Comparison of ENCODE assay signal across 9 cellular contexts in the genomic region with DNA sequence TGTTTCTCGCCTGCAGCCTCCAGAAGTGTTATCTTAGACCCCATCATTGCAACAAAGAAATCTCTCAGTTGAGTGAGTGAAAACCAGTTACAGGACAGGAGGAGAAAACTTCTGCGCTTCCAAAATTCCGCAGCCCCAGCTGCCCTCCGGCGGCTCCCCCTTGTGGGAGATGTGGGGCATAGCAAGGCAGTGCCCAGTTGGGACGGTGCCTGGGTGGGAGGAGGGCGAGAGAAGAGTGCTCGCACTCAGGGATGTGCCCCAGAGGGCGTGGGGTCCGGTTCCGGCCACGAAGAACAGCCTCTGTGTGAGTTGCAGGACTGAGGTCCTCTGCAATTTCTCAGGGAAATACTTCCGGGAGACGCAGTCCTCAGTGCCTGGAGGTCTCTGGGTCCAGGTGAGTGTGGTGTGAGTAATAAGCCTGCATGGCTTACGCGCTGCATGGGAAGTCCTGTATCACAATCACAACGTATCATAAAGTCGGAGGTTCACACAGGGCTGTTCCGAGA.
DNase-seq lines count a peak whose midpoint lies in the region; ATAC-seq lines count a peak whose summit lies in the region.
"Had no signal": no experiment of that assay in that cellular context is flagged by ENCODE, and none has a peak within 500 bp of the region (broad histone marks: within the 10 kb centered on the region; RNA-seq: fewer than 3 reads in every experiment).

No MANE protein-coding gene starts in this region.

- no peaks in the 10 kb centered on the region for H3K4me1 Mint-ChIP-seq in CD4-positive, alpha-beta memory T cell

- H3K27ac ChIP-seq in CD4-positive, alpha-beta memory T cell (ENCODE audit: low read depth, low read length): no peak overlapping the region

- no peaks in the 10 kb centered on the region for H3K9me3 ChIP-seq in CD4-positive, alpha-beta memory T cell (ENCODE audit: control insufficient read depth in 1 of 2, low read length in 2 of 2)

- DNase-seq in CD4-positive, alpha-beta memory T cell: peak in 3 of 5 donors; percentile 3 to 15 (median 4)
- peak; percentile 82 for DNase-seq in HPDE6-E6E7 (ENCODE audit: extremely low spot score)
- peak; percentile 53 for DNase-seq in T1000 (lab: John Stamatoyannopoulos, UW)
- peak; percentile 16 for DNase-seq in cerebellum (ENCODE audit: low spot score)
- DNase-seq in left colon: peak; percentile 25 to 49
- DNase-seq in stimulated activated CD4-positive, alpha-beta T cell treated with anti-CD3 and anti-CD28 coated beads, Interleukin-1b, Interleukin-23, amount 100 ng/mL, for 4 hours (ENCODE audit: low read depth in 2 of 2): peak; percentile 0 to 11
- no peak for DNase-seq in T-helper 9 cell

- H3K4me3 Mint-ChIP-seq in CD4-positive, alpha-beta memory T cell: no peak overlapping the region
- H3K4me3 Mint-ChIP-seq: T-helper 1 cell treated with Interleukin-12 subunit alpha and Interleukin-12 subunit beta and Interleukin-4 antibody, amounts not matched to agents 30 μg/mL and 1 μg/mL, for 36 hours had no signal

- H3K27me3 ChIP-seq in CD4-positive, alpha-beta memory T cell (ENCODE audit: insufficient read depth, low read length): no peaks in the 10 kb centered on the region

- ATAC-seq in GM19351 (IDR thresholded peaks at IDR 0.05; ENCODE audit: unreplicated experiment) (peak; percentile 98), left colon (peak; percentile 83)

- H3K36me3 Mint-ChIP-seq in CD4-positive, alpha-beta memory T cell: no peaks in the 10 kb centered on the region

- intact Hi-C loops in CD4-positive, alpha-beta memory T cell (cut with micrococcal nuclease): no loop called here
- intact Hi-C loops in left colon (cut with DNase I, micrococcal nuclease): loop anchor here in 1 of 2 donors (5.0 kb wide), 2 partner anchors 101 to 546 kb away; no protein-coding TSS in a partner anchor

- CTCF ChIA-PET in CD4-positive, alpha-beta memory T cell (lab: Charles Lee; ENCODE audit: partially characterized antibody): interaction anchor here (1.3 kb wide), 1 partner anchor 14 kb away, joined by 4 read pairs; no protein-coding TSS in a partner anchor

- no peak overlapping the region for H3K4me3 ChIP-seq in CD4-positive, alpha-beta memory T cell (ENCODE audit: low read length in 2 of 2)

- peaks cover 0 to 3% (median 0%) of the 10 kb centered on the region in 8 donors for H3K9me3 Mint-ChIP-seq in CD4-positive, alpha-beta memory T cell
- H3K9me3 Mint-ChIP-seq: T-helper 1 cell treated with Interleukin-12 subunit alpha and Interleukin-12 subunit beta and Interleukin-4 antibody, amounts not matched to agents 30 μg/mL and 1 μg/mL, for 36 hours had no signal

- H3K27ac Mint-ChIP-seq in CD4-positive, alpha-beta memory T cell: no peak overlapping the region
- H3K27ac Mint-ChIP-seq: T-helper 1 cell treated with Interleukin-12 subunit alpha and Interleukin-12 subunit beta and Interleukin-4 antibody, amounts not matched to agents 30 μg/mL and 1 μg/mL, for 36 hours had no signal

- no peaks in the 10 kb centered on the region for H3K4me1 ChIP-seq in CD4-positive, alpha-beta memory T cell (ENCODE audit: insufficient read depth, low read length)

- H3K36me3 ChIP-seq in CD4-positive, alpha-beta memory T cell (ENCODE audit: insufficient read depth, low read length): no peaks in the 10 kb centered on the region

- POLR2A ChIA-PET in CD4-positive, alpha-beta memory T cell (lab: Charles Lee; ENCODE audit: partially characterized antibody): no interaction called here

- peaks cover 9 to 23% of the 10 kb centered on the region in 2 donors for H3K27me3 Mint-ChIP-seq in CD4-positive, alpha-beta memory T cell
